18 cellular contexts compared by ENCODE assay signal in genomic region chr5:115875447-115875846, GRCh38. TPM values are rescaled to one million over a fixed set of nuclear protein-coding genes. Genes with fewer than 3 reads are reported as not detected.
DNase-seq lines count a peak whose midpoint lies in the region; ATAC-seq and TF ChIP-seq lines count a peak whose summit lies in the region.
"Had no signal": no experiment of that assay in that cellular context is flagged by ENCODE, and none has a peak within 500 bp of the region (broad histone marks: within the 10 kb centered on the region; RNA-seq: fewer than 3 reads in every experiment).

No MANE protein-coding gene starts in this region.

- no peak for TF ChIP-seq EP300 in upper lobe of left lung (IDR thresholded peaks at IDR 0.05)

- no peaks in the 10 kb centered on the region for H3K27me3 ChIP-seq in upper lobe of left lung
- H3K27me3 ChIP-seq: neutrophil had no signal

- peak; percentile 25 for TF ChIP-seq CTCF in HFF-Myc (IDR thresholded peaks at IDR 0.05; ENCODE audit: low read depth, low read length, missing control alignments)
- TF ChIP-seq CTCF in chondrocyte (IDR thresholded peaks at IDR 0.05): peak; percentile 24
- no peak for TF ChIP-seq CTCF in upper lobe of left lung (IDR thresholded peaks at IDR 0.05)

- H3K27me3 Mint-ChIP-seq in chondrocyte (ENCODE audit: low read depth): no peaks in the 10 kb centered on the region
- H3K27me3 Mint-ChIP-seq: activated CD8-positive, alpha-beta memory T cell treated with anti-CD3 and anti-CD28 coated beads, Interleukin-2, amount 10 ng/mL, durations not matched to agents 7 days and 5 days; brain; CD4-positive, alpha-beta T cell had no signal

- no peak overlapping the region for H3K4me3 Mint-ChIP-seq in chondrocyte (ENCODE audit: unreplicated experiment)
- H3K4me3 Mint-ChIP-seq: activated CD8-positive, alpha-beta memory T cell treated with anti-CD3 and anti-CD28 coated beads, Interleukin-2, amount 10 ng/mL, durations not matched to agents 7 days and 5 days; brain; CD4-positive, alpha-beta T cell had no signal

- no peak overlapping the region for H3K4me3 ChIP-seq in HFF-Myc (replicated peaks; ENCODE audit: low read depth, low read length)
- H3K4me3 ChIP-seq in upper lobe of left lung: no peak overlapping the region
- H3K4me3 ChIP-seq: lower lobe of right lung had no signal

- no peaks in the 10 kb centered on the region for H3K9me3 ChIP-seq in upper lobe of left lung
- H3K9me3 ChIP-seq: lower lobe of right lung, neutrophil had no signal

- H3K27ac Mint-ChIP-seq in chondrocyte (ENCODE audit: unreplicated experiment): no peak overlapping the region
- H3K27ac Mint-ChIP-seq: activated CD8-positive, alpha-beta memory T cell treated with anti-CD3 and anti-CD28 coated beads, Interleukin-2, amount 10 ng/mL, durations not matched to agents 7 days and 5 days; brain; CD4-positive, alpha-beta T cell had no signal

- 79 to 98% methylated on average over 2 of the region's 2 CpGs for WGBS in upper lobe of left lung, 2 donors

- H3K9me3 Mint-ChIP-seq in chondrocyte (ENCODE audit: low read depth): peaks cover 14% of the 10 kb centered on the region

- DNase-seq in NCI-H748 (lab: John Stamatoyannopoulos, UW; ENCODE audit: unreplicated experiment) (peak; percentile 4), NCI-H748 treated with DMSO at 0.1 percent for 48 hours (lab: John Stamatoyannopoulos, UW) (no peak), HFF-Myc (ENCODE audit: extremely low read depth, low read depth) (no peak), chondrocyte (ENCODE audit: low spot score) (no peak), iPS-NIHi7 (ENCODE audit: extremely low spot score) (peak; percentile 38), DMS153 treated with DMSO at 0.1 percent for 48 hours (lab: John Stamatoyannopoulos, UW; ENCODE audit: unreplicated experiment) (no peak), upper lobe of left lung (no peak), NCI-H2081 (lab: John Stamatoyannopoulos, UW) (no peak)
- DNase-seq: activated CD4-positive, alpha-beta T cell treated with anti-CD3 and anti-CD28 coated beads for 48 hours; activated CD8-positive, alpha-beta memory T cell treated with anti-CD3 and anti-CD28 coated beads, Interleukin-2, amount 10 ng/mL, durations not matched to agents 7 days and 5 days; CD4-positive, alpha-beta T cell; dermis blood vessel endothelial cell; GOT3; lower lobe of right lung; RPMI8226; stimulated activated CD8-positive, alpha-beta memory T cell treated with anti-CD3 and anti-CD28 coated beads, Interleukin-4, amount 100 ng/mL, for 48 hours had no signal

- TF ChIP-seq POLR2A in upper lobe of left lung (IDR thresholded peaks at IDR 0.05): no peak

- peaks cover 0 to 16% (median 9%) of the 10 kb centered on the region in 4 donors for H3K36me3 ChIP-seq in upper lobe of left lung

- H3K4me1 ChIP-seq in upper lobe of left lung: peaks cover 0 to 5% (median 2%) of the 10 kb centered on the region in 4 donors
- H3K4me1 ChIP-seq: lower lobe of right lung had no signal

- H3K4me1 Mint-ChIP-seq in chondrocyte (ENCODE audit: low read depth): peaks cover 12% of the 10 kb centered on the region

- no peak for ATAC-seq in upper lobe of left lung (ENCODE audit: low FRiP score in 2 of 2)
- ATAC-seq: activated CD8-positive, alpha-beta memory T cell treated with anti-CD3 and anti-CD28 coated beads, Interleukin-2, amount 10 ng/mL, durations not matched to agents 7 days and 5 days; lower lobe of right lung had no signal

- peaks cover 31% of the 10 kb centered on the region for H3K36me3 Mint-ChIP-seq in chondrocyte (ENCODE audit: low read depth)

- H3K27ac ChIP-seq in upper lobe of left lung: no peak overlapping the region
- H3K27ac ChIP-seq: lower lobe of right lung, neutrophil had no signal

RNA-seq across cellular contexts. Expression of gene AP3S1, which starts 33.7 kb away (rescaled TPM):
- 105 to 133 TPM (median 124 TPM) in 3 replicates for total RNA-seq in chondrocyte
- total RNA-seq in upper lobe of left lung: 10 to 100 TPM in 5 of 6 donors, 1 to 10 TPM in 1; 8.9 to 81.1 (median 46.5) TPM

RNA-seq across cellular contexts. Expression of gene ATG12, which starts 34.1 kb away (rescaled TPM):
- total RNA-seq in chondrocyte (45.4 to 57.9 TPM (median 48.0 TPM) in 3 replicates), upper lobe of left lung (10 to 100 TPM; 28.3 to 63.0 (median 33.0) TPM)

RNA-seq across cellular contexts. Expression of gene CDO1, which starts 59.0 kb away (rescaled TPM):
- 2.8 to 7.1 TPM (median 3.3 TPM) in 3 replicates for total RNA-seq in chondrocyte
- 10 to 100 TPM in 1 of 6 donors, 1 to 10 TPM in 5; 2.3 to 14.4 (median 6.9) TPM for total RNA-seq in upper lobe of left lung

Comparison
In these comparisons a context has a peak if more than half of its experiments do, and no peak if none do; other contexts are left out.
1. DNase-seq: peak in NCI-H748 (single experiment) and iPS-NIHi7 (single experiment); none in NCI-H748 treated with DMSO at 0.1 percent for 48 hours (single experiment), HFF-Myc (single experiment), chondrocyte (single experiment), DMS153 treated with DMSO at 0.1 percent for 48 hours (single experiment), upper lobe of left lung (0 of 2) and NCI-H2081 (0 of 2).
2. CTCF ChIP-seq: peak in HFF-Myc (single experiment) and chondrocyte (single experiment); none in upper lobe of left lung (0 of 6).